ENCODE assay signal across 1 cellular context in the genomic region with DNA sequence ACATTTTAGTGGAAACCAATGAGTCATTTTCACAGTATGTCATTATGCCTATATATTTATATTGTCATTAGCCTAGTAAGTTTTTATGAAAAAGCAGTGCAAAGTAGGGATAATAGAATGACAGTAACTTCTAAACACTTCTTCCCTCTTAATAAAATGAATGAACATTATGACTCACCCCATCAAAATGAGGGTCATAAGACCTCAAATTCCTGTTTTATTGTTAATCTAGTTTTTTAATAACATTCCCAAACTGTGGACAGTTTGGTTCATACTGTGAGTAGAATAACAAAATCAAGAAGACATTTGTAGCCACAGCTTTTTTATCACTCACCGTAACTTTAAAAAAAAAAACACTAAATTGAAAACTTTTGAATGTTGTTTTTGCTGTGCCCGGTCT.
TF ChIP-seq lines count a peak whose summit lies in the region.

No MANE protein-coding gene starts in this region.

TF ChIP-seq in HepG2, 621 proteins besides CTCF, POLR2A, EP300 and RAD21:
- TF ChIP-seq, protein P1, sequence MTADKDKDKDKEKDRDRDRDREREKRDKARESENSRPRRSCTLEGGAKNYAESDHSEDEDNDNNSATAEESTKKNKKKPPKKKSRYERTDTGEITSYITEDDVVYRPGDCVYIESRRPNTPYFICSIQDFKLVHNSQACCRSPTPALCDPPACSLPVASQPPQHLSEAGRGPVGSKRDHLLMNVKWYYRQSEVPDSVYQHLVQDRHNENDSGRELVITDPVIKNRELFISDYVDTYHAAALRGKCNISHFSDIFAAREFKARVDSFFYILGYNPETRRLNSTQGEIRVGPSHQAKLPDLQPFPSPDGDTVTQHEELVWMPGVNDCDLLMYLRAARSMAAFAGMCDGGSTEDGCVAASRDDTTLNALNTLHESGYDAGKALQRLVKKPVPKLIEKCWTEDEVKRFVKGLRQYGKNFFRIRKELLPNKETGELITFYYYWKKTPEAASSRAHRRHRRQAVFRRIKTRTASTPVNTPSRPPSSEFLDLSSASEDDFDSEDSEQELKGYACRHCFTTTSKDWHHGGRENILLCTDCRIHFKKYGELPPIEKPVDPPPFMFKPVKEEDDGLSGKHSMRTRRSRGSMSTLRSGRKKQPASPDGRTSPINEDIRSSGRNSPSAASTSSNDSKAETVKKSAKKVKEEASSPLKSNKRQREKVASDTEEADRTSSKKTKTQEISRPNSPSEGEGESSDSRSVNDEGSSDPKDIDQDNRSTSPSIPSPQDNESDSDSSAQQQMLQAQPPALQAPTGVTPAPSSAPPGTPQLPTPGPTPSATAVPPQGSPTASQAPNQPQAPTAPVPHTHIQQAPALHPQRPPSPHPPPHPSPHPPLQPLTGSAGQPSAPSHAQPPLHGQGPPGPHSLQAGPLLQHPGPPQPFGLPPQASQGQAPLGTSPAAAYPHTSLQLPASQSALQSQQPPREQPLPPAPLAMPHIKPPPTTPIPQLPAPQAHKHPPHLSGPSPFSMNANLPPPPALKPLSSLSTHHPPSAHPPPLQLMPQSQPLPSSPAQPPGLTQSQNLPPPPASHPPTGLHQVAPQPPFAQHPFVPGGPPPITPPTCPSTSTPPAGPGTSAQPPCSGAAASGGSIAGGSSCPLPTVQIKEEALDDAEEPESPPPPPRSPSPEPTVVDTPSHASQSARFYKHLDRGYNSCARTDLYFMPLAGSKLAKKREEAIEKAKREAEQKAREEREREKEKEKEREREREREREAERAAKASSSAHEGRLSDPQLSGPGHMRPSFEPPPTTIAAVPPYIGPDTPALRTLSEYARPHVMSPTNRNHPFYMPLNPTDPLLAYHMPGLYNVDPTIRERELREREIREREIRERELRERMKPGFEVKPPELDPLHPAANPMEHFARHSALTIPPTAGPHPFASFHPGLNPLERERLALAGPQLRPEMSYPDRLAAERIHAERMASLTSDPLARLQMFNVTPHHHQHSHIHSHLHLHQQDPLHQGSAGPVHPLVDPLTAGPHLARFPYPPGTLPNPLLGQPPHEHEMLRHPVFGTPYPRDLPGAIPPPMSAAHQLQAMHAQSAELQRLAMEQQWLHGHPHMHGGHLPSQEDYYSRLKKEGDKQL (CRISPR knock-in tag; IDR thresholded peaks at IDR 0.05; ENCODE audit: low read depth), result no peak
- TF ChIP-seq, protein P2, sequence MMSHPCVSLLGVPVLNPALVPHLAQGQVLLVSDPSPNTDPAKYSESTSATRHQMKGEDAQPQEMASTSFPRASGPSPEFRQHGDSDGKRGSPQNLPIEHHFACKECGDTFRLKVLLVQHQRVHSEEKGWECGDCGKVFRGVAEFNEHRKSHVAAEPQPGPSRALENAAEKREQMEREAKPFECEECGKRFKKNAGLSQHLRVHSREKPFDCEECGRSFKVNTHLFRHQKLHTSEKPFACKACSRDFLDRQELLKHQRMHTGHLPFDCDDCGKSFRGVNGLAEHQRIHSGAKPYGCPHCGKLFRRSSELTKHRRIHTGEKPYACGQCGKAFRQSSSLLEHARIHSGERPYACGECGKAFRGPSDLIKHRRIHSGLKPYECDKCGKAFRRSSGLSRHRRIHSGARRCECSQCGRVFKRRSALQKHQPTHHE (CRISPR knock-in tag; IDR thresholded peaks at IDR 0.05; ENCODE audit: borderline replicate concordance), result no peak
- TF ChIP-seq NPAS2 (CRISPR knock-in tag; IDR thresholded peaks at IDR 0.05; ENCODE audit: borderline replicate concordance), result no peak
- no peak for TF ChIP-seq ELF4 (CRISPR knock-in tag; IDR thresholded peaks at IDR 0.05; ENCODE audit: borderline replicate concordance)
